ENCODE assay signal across 24 cellular contexts in genomic region chr9:32716955-32717354, GRCh38.
DNase-seq lines count a peak whose midpoint lies in the region; ATAC-seq and TF ChIP-seq lines count a peak whose summit lies in the region.
"Had no signal": no experiment of that assay in that cellular context is flagged by ENCODE, and none has a peak within 500 bp of the region (broad histone marks: within the 10 kb centered on the region; RNA-seq: fewer than 3 reads in every experiment).

No MANE protein-coding gene starts in this region.

- H3K4me1 ChIP-seq in right cardiac atrium (ENCODE audit: control insufficient read depth, insufficient read depth, low read length) (no peaks in the 10 kb centered on the region), mesenchymal stem cell (ENCODE audit: control insufficient read depth, insufficient read depth, low read depth, low read length) (no peaks in the 10 kb centered on the region)
- H3K4me1 ChIP-seq: BE2C, BLaER1 had no signal

- H2BK12ac ChIP-seq in mesenchymal stem cell (ENCODE audit: low read length in 2 of 2) = no peak overlapping the region

- intact Hi-C loops in right cardiac atrium (cut with DNase I) = no loop called here
- intact Hi-C loops in Right ventricle myocardium inferior (cut with DNase I) = no loop called here

- H2BK15ac ChIP-seq in mesenchymal stem cell (ENCODE audit: low read depth, poor library complexity, severe bottlenecking) = no peak overlapping the region

- H3K9ac ChIP-seq in mesenchymal stem cell (ENCODE audit: low read length) = no peak overlapping the region
- H3K9ac ChIP-seq: BLaER1 had no signal

- no peak for TF ChIP-seq CTCF in coronary artery (IDR thresholded peaks at IDR 0.05)

- ATAC-seq in right cardiac atrium = peak; percentile 42 to 71
- ATAC-seq in Right ventricle myocardium inferior = no peak
- ATAC-seq in GM21515 (IDR thresholded peaks at IDR 0.05; ENCODE audit: unreplicated experiment) = no peak
- ATAC-seq in HG02973 (IDR thresholded peaks at IDR 0.05; ENCODE audit: unreplicated experiment) = no peak
- ATAC-seq: GM12878 had no signal

- no peaks in the 10 kb centered on the region for H3K9me3 ChIP-seq in right cardiac atrium (ENCODE audit: control insufficient read depth, low read length)
- no peaks in the 10 kb centered on the region for H3K9me3 ChIP-seq in mesenchymal stem cell (ENCODE audit: control insufficient read depth, low read length)
- H3K9me3 ChIP-seq: BE2C, BLaER1 had no signal

- no peak overlapping the region for H4K8ac ChIP-seq in mesenchymal stem cell (ENCODE audit: low read length)

- no peak overlapping the region for H2AFZ ChIP-seq in mesenchymal stem cell (ENCODE audit: low read depth, low read length)

- no peaks in the 10 kb centered on the region for H3K36me3 ChIP-seq in mesenchymal stem cell (ENCODE audit: control insufficient read depth in 1 of 2, insufficient read depth in 2 of 2, low read depth in 1 of 2, low read length in 2 of 2)
- H3K36me3 ChIP-seq: BE2C, BLaER1 had no signal

- no peak overlapping the region for H3K4ac ChIP-seq in mesenchymal stem cell (ENCODE audit: low read depth in 1 of 2, low read length in 2 of 2)

- no peak overlapping the region for H4K91ac ChIP-seq in mesenchymal stem cell (ENCODE audit: low read length)

- H3K27ac ChIP-seq in right cardiac atrium (ENCODE audit: low read length) (no peak overlapping the region), coronary artery (no peak overlapping the region), mesenchymal stem cell (ENCODE audit: low read length, poor library complexity, severe bottlenecking) (no peak overlapping the region)
- H3K27ac ChIP-seq: BLaER1 had no signal

- WGBS in right cardiac atrium = 46% methylated on average over 2 of the region's 2 CpGs
- WGBS in mesenchymal stem cell = 27% methylated on average over 2 of the region's 2 CpGs

- H3K23ac ChIP-seq in mesenchymal stem cell (ENCODE audit: low read length in 2 of 2) = no peak overlapping the region

- no peak overlapping the region for H2BK5ac ChIP-seq in mesenchymal stem cell (ENCODE audit: low read depth, low read length, poor library complexity, severe bottlenecking)

- no peak overlapping the region for H3K4me2 ChIP-seq in mesenchymal stem cell (ENCODE audit: low read length, poor library complexity, severe bottlenecking)
- H3K4me2 ChIP-seq: BLaER1 had no signal

- H3K14ac ChIP-seq in mesenchymal stem cell (ENCODE audit: low read length in 2 of 2) = no peak overlapping the region

- no peak overlapping the region for H3K18ac ChIP-seq in mesenchymal stem cell (ENCODE audit: low read depth in 1 of 2, low read length in 2 of 2)

- no peak overlapping the region for H2BK120ac ChIP-seq in mesenchymal stem cell (ENCODE audit: low read depth, low read length)

- H3K27me3 ChIP-seq in right cardiac atrium (ENCODE audit: control insufficient read depth, insufficient read depth) (no peaks in the 10 kb centered on the region), mesenchymal stem cell (ENCODE audit: control insufficient read depth in 1 of 2, insufficient read depth in 1 of 2, low read length in 2 of 2) (peaks cover 0 to 12% of the 10 kb centered on the region in 2 experiments)
- H3K27me3 ChIP-seq: BE2C, BLaER1 had no signal

- H3K79me1 ChIP-seq in mesenchymal stem cell (replicated peaks; ENCODE audit: low read length, poor library complexity, severe bottlenecking) = no peaks in the 10 kb centered on the region

- H3K4me3 ChIP-seq in right cardiac atrium (ENCODE audit: low read length) = no peak overlapping the region
- no peak overlapping the region for H3K4me3 ChIP-seq in coronary artery
- no peak overlapping the region for H3K4me3 ChIP-seq in mesenchymal stem cell (ENCODE audit: insufficient read depth in 1 of 2, low read depth in 1 of 2, low read length in 2 of 2)
- H3K4me3 ChIP-seq: BLaER1, GM12878 had no signal

- DNase-seq in right cardiac atrium = no peak
- no peak for DNase-seq in Right ventricle myocardium inferior (ENCODE audit: missing footprints)
- peak; percentile 33 for DNase-seq in coronary artery (ENCODE audit: low spot score)
- peak; percentile 49 for DNase-seq in middle frontal gyrus (ENCODE audit: extremely low spot score, low spot score)
- DNase-seq in mesenchymal stem cell = no peak
- DNase-seq: 8988T; ACHN; BE2C; C1 segment of cervical spinal cord; CD4-positive, alpha-beta memory T cell; CD4-positive, CD25-positive, alpha-beta regulatory T cell; CD8-positive, alpha-beta memory T cell; COR-L47; DMS 273 treated with DMSO at 0.1 percent for 48 hours; DMS153; DMS53; DMS79; DND-41; EL; GDM1 had no signal

- no peak overlapping the region for H2AK5ac ChIP-seq in mesenchymal stem cell (ENCODE audit: low read length, severe bottlenecking)

Comparison
In these comparisons a context has a peak if more than half of its experiments do, and no peak if none do; other contexts are left out.
1. ATAC-seq: peak in right cardiac atrium (2 of 2); none in Right ventricle myocardium inferior (single experiment), GM21515 (single experiment) and HG02973 (single experiment).
2. DNase-seq: peak in coronary artery (single experiment) and middle frontal gyrus (single experiment); none in right cardiac atrium (0 of 3), Right ventricle myocardium inferior (single experiment) and mesenchymal stem cell (single experiment).